In genomic region chr3:135107043-135107442, GRCh38 we compare ENCODE assay signal across 34 cellular contexts.
"Had no signal": no experiment of that assay in that cellular context is flagged by ENCODE, and none has a peak within 500 bp of the region (broad histone marks: within the 10 kb centered on the region; RNA-seq: fewer than 3 reads in every experiment).

No MANE protein-coding gene starts in this region.

- DNase-seq: activated CD4-positive, alpha-beta memory T cell treated with anti-CD3 and anti-CD28 coated beads, Interleukin-2, amount 10 ng/mL, durations not matched to agents 7 days and 5 days; activated CD4-positive, alpha-beta T cell treated with anti-CD3 and anti-CD28 coated beads for 1 hour; activated CD4-positive, alpha-beta T cell treated with anti-CD3 and anti-CD28 coated beads for 48 hours; activated CD4-positive, alpha-beta T cell treated with anti-CD3 and anti-CD28 coated beads, Interleukin-2, amount 50 U/mL, for 48 hours; activated CD4-positive, CD25-positive, alpha-beta regulatory T cell; activated CD8-positive, alpha-beta memory T cell treated with anti-CD3 and anti-CD28 coated beads, Interleukin-2, amount 50 U/mL, for 4 hours; activated effector memory CD4-positive, alpha-beta T cell treated with anti-CD3 and anti-CD28 coated beads, Interleukin-2, amount 50 U/mL, for 16 hours; activated gamma-delta T cell treated with Interleukin-2 at 50 U/mL for 16 hours; activated naive CD4-positive, alpha-beta T cell; activated naive CD4-positive, alpha-beta T cell treated with anti-CD3 and anti-CD28 coated beads, Interleukin-2, amount 50 U/mL, for 16 hours; activated naive CD8-positive, alpha-beta T cell treated with anti-CD3 and anti-CD28 coated beads for 36 hours; activated T-cell treated with anti-CD3 and anti-CD28 coated beads for 4 hours; activated T-cell treated with anti-CD3 and anti-CD28 coated beads, Interleukin-2, amount 50 U/mL, for 1 hour; activated T-cell treated with anti-CD3 and anti-CD28 coated beads, Interleukin-2, amount 50 U/mL, for 4 hours; amniotic stem cell; aorta; brain microvascular endothelial cell; central memory CD4-positive, alpha-beta T cell; cerebellar nuclear complex; T-helper 17 cell; T1000; WERI-Rb-1 had no signal

- H3K9me3 Mint-ChIP-seq: activated CD4-positive, alpha-beta T cell treated with anti-CD3 and anti-CD28 coated beads, Interleukin-2, amount 10 ng/mL, durations not matched to agents 7 days and 5 days; activated naive CD8-positive, alpha-beta T cell treated with anti-CD3 and anti-CD28 coated beads for 36 hours; activated T-cell treated with anti-CD3 and anti-CD28 coated beads, Interleukin-2, amount 50 U/mL, for 4 hours; activated T-helper 1 cell treated with anti-CD3 and anti-CD28 coated beads, Interleukin-12 subunit alpha, Interleukin-12 subunit beta, Interleukin-2, Interleukin-4 antibody, amounts not matched to agents 30 ng/mL and 10 ng/mL and 1 ng/mL, durations not matched to agents 14 hours and 24 hours and 36 hours; WTC11 had no signal

- H3K36me3 ChIP-seq: adrenal gland, brain microvascular endothelial cell, breast epithelium, WERI-Rb-1 had no signal

- H3K4me1 Mint-ChIP-seq: activated CD4-positive, alpha-beta memory T cell treated with anti-CD3 and anti-CD28 coated beads, Interleukin-2, amount 10 ng/mL, durations not matched to agents 7 days and 5 days; activated CD4-positive, alpha-beta T cell treated with anti-CD3 and anti-CD28 coated beads for 36 hours; activated CD4-positive, alpha-beta T cell treated with anti-CD3 and anti-CD28 coated beads, Interleukin-2, amount 10 ng/mL, durations not matched to agents 7 days and 5 days; activated naive CD8-positive, alpha-beta T cell treated with anti-CD3 and anti-CD28 coated beads for 36 hours; activated T-helper 17 cell treated with anti-CD3 and anti-CD28 coated beads, Interleukin-2, amount 50 U/mL, for 72 hours; T-helper 17 cell had no signal

- H3K4me1 ChIP-seq: adrenal gland, breast epithelium had no signal

- H3K4me3 Mint-ChIP-seq: activated CD4-positive, alpha-beta memory T cell treated with anti-CD3 and anti-CD28 coated beads, Interleukin-2, amount 10 ng/mL, durations not matched to agents 7 days and 5 days; activated CD4-positive, alpha-beta T cell treated with anti-CD3 and anti-CD28 coated beads for 36 hours; activated CD4-positive, alpha-beta T cell treated with anti-CD3 and anti-CD28 coated beads, Interleukin-2, amount 10 ng/mL, durations not matched to agents 7 days and 5 days; activated naive CD4-positive, alpha-beta T cell treated with anti-CD3 and anti-CD28 coated beads for 36 hours; activated naive CD8-positive, alpha-beta T cell treated with anti-CD3 and anti-CD28 coated beads for 36 hours; activated T-cell treated with anti-CD3 and anti-CD28 coated beads, Interleukin-2, amount 50 U/mL, for 4 hours; activated T-cell treated with anti-CD3 and anti-CD28 coated beads, Interleukin-2, amount 50 U/mL, for 72 hours; activated T-helper 1 cell treated with anti-CD3 and anti-CD28 coated beads, Interleukin-12 subunit alpha, Interleukin-12 subunit beta, Interleukin-2, Interleukin-4 antibody, amounts not matched to agents 30 ng/mL and 10 ng/mL and 1 ng/mL, durations not matched to agents 14 hours and 24 hours and 36 hours; activated T-helper 17 cell treated with anti-CD3 and anti-CD28 coated beads, Interleukin-2, amount 50 U/mL, for 72 hours; T-helper 17 cell; WTC11 had no signal

- H3K36me3 Mint-ChIP-seq: activated naive CD4-positive, alpha-beta T cell treated with anti-CD3 and anti-CD28 coated beads, Interleukin-2, amount 50 U/mL, for 72 hours; activated naive CD8-positive, alpha-beta T cell treated with anti-CD3 and anti-CD28 coated beads for 36 hours; WTC11 had no signal

- ATAC-seq: activated CD4-positive, alpha-beta T cell treated with anti-CD3 and anti-CD28 coated beads for 36 hours; activated CD4-positive, CD25-positive, alpha-beta regulatory T cell treated with anti-CD3 and anti-CD28 coated beads, Interleukin-2, amount 50 U/mL, for 24 hours; activated naive CD4-positive, alpha-beta T cell treated with anti-CD3 and anti-CD28 coated beads, Interleukin-2, amount 50 U/mL, for 72 hours; activated T-cell treated with anti-CD3 and anti-CD28 coated beads, Interleukin-2, amount 50 U/mL, for 4 hours; activated T-cell treated with anti-CD3 and anti-CD28 coated beads, Interleukin-2, amount 50 U/mL, for 72 hours; activated T-helper 17 cell treated with anti-CD3 and anti-CD28 coated beads, Interleukin-2, amount 50 U/mL, for 72 hours; T-helper 17 cell had no signal

- H3K27ac ChIP-seq: adrenal gland, body of pancreas, brain microvascular endothelial cell, breast epithelium had no signal

- H3K9me3 ChIP-seq: adrenal gland, body of pancreas, breast epithelium had no signal

- H3K27ac Mint-ChIP-seq: activated CD4-positive, alpha-beta memory T cell treated with anti-CD3 and anti-CD28 coated beads, Interleukin-2, amount 10 ng/mL, durations not matched to agents 7 days and 5 days; activated CD4-positive, alpha-beta T cell treated with anti-CD3 and anti-CD28 coated beads for 36 hours; activated CD4-positive, alpha-beta T cell treated with anti-CD3 and anti-CD28 coated beads, Interleukin-2, amount 10 ng/mL, durations not matched to agents 7 days and 5 days; activated naive CD4-positive, alpha-beta T cell treated with anti-CD3 and anti-CD28 coated beads for 36 hours; activated naive CD4-positive, alpha-beta T cell treated with anti-CD3 and anti-CD28 coated beads, Interleukin-2, amount 50 U/mL, for 72 hours; activated naive CD8-positive, alpha-beta T cell treated with anti-CD3 and anti-CD28 coated beads for 36 hours; activated T-cell treated with anti-CD3 and anti-CD28 coated beads, Interleukin-2, amount 50 U/mL, for 72 hours; activated T-helper 1 cell treated with anti-CD3 and anti-CD28 coated beads, Interleukin-12 subunit alpha, Interleukin-12 subunit beta, Interleukin-2, Interleukin-4 antibody, amounts not matched to agents 30 ng/mL and 10 ng/mL and 1 ng/mL, durations not matched to agents 14 hours and 24 hours and 36 hours; activated T-helper 17 cell treated with anti-CD3 and anti-CD28 coated beads, Interleukin-2, amount 50 U/mL, for 72 hours; T-helper 17 cell; WTC11 had no signal

- H3K27me3 ChIP-seq: body of pancreas, brain microvascular endothelial cell, breast epithelium had no signal

- H3K27me3 Mint-ChIP-seq: activated CD4-positive, alpha-beta memory T cell treated with anti-CD3 and anti-CD28 coated beads, Interleukin-2, amount 10 ng/mL, durations not matched to agents 7 days and 5 days; activated CD4-positive, alpha-beta T cell treated with anti-CD3 and anti-CD28 coated beads, Interleukin-2, amount 10 ng/mL, durations not matched to agents 7 days and 5 days; activated T-helper 17 cell treated with anti-CD3 and anti-CD28 coated beads, Interleukin-2, amount 50 U/mL, for 72 hours; T-helper 17 cell had no signal

- H3K4me3 ChIP-seq: adrenal gland, body of pancreas, breast epithelium had no signal
